In genomic region chr16:27406729-27407128, GRCh38 we compare ENCODE assay signal across 1 cellular context.
TF ChIP-seq lines count a peak whose summit lies in the region.

No MANE protein-coding gene starts in this region.

TF ChIP-seq in GM12878, 131 proteins besides CTCF, POLR2A, EP300 and RAD21 (continued from another document):
- TF ChIP-seq SKIL (IDR thresholded peaks at IDR 0.05; ENCODE audit: low read depth, poor library complexity, severe bottlenecking): peak; percentile 16
- TF ChIP-seq, protein P1, sequence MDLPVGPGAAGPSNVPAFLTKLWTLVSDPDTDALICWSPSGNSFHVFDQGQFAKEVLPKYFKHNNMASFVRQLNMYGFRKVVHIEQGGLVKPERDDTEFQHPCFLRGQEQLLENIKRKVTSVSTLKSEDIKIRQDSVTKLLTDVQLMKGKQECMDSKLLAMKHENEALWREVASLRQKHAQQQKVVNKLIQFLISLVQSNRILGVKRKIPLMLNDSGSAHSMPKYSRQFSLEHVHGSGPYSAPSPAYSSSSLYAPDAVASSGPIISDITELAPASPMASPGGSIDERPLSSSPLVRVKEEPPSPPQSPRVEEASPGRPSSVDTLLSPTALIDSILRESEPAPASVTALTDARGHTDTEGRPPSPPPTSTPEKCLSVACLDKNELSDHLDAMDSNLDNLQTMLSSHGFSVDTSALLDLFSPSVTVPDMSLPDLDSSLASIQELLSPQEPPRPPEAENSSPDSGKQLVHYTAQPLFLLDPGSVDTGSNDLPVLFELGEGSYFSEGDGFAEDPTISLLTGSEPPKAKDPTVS (IDR thresholded peaks at IDR 0.05; ENCODE audit: low read depth, low read length): no peak
- no peak for TF ChIP-seq EGR1 (IDR thresholded peaks at IDR 0.05; ENCODE audit: borderline replicate concordance in 1 of 2, low read depth in 2 of 2, low read length in 2 of 2)
- TF ChIP-seq TBL1XR1 (IDR thresholded peaks at IDR 0.05; ENCODE audit: low read depth, low read length): no peak
- TF ChIP-seq CBX3 (IDR thresholded peaks at IDR 0.05; ENCODE audit: borderline replicate concordance, low read depth): no peak
- TF ChIP-seq, protein P2, sequence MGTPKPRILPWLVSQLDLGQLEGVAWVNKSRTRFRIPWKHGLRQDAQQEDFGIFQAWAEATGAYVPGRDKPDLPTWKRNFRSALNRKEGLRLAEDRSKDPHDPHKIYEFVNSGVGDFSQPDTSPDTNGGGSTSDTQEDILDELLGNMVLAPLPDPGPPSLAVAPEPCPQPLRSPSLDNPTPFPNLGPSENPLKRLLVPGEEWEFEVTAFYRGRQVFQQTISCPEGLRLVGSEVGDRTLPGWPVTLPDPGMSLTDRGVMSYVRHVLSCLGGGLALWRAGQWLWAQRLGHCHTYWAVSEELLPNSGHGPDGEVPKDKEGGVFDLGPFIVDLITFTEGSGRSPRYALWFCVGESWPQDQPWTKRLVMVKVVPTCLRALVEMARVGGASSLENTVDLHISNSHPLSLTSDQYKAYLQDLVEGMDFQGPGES (IDR thresholded peaks at IDR 0.05): no peak
- TF ChIP-seq NBN (IDR thresholded peaks at IDR 0.05): peak; percentile 43; the same call in 1 of the 2 replicates
- TF ChIP-seq ZNF217 (IDR thresholded peaks at IDR 0.05): peak; percentile 74
- no peak for TF ChIP-seq YY1 (IDR thresholded peaks at IDR 0.05; ENCODE audit: low read depth, low read length)
- TF ChIP-seq POU2F2 (IDR thresholded peaks at IDR 0.05; ENCODE audit: borderline replicate concordance, low read depth, low read length): 0 out of 3 replicates have a peak, but pooled peaks have one; percentile 30
- TF ChIP-seq KLF5 (IDR thresholded peaks at IDR 0.05; ENCODE audit: partially characterized antibody): no peak
- no peak for TF ChIP-seq RCOR1 (conservative IDR thresholded peaks at IDR 0.05; ENCODE audit: low read depth, low read length)
TF ChIP-seq in GM12878: peak in this region for 12.
